8 cellular contexts compared by ENCODE assay signal in the genomic region with DNA sequence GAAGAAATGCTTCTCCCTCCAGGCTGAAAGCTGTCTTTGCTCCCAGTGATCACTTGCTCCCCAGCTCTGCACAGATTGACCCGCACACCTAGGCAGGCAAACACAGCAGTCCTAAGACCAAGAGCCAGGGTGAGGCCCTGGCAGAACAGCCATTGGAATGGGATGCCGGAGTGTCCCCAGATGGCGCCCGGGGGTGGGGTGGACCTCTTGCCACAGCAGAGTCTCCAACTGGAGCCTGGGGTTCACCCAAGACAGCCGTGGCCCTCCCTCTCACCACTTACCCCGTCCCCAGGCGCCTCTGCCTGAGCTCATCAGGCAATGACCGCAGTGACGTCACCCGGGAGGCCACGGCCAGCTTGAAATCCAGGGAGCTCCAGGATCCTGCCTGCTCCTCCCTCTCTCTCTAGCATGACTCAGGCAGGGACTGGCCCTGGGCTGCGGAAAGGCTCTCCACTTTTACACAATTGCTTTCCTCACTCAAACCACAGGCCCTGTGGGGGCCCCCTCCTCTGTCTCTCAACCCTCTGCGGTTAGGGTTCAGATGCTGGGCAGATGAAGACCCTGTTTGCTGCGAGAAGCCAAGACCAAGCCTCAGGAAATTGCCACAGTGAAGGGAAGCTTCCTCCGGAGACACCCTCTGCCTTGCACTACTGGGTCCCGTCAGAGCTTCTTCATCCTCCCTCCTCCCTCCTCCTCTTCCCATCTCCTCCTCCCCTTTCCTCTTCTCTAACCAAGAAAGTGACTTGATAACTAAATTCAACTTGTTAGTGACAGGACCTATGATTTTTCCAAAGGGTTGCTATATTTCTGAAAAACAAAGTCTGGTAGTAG. TPM values are rescaled to one million over a fixed set of nuclear protein-coding genes. Genes with fewer than 3 reads are reported as not detected.
DNase-seq lines count a peak whose midpoint lies in the region; ATAC-seq, FAIRE-seq and TF ChIP-seq lines count a peak whose summit lies in the region.

No MANE protein-coding gene starts in this region.

- peak overlapping the region; percentile 8 to 71 (median 48) for H3K27ac ChIP-seq in upper lobe of left lung

- TF ChIP-seq CTCF in osteocyte (IDR thresholded peaks at IDR 0.05) (no peak), upper lobe of left lung (IDR thresholded peaks at IDR 0.05) (no peak), GM10266 (IDR thresholded peaks at IDR 0.05; ENCODE audit: control insufficient read depth, insufficient read depth, low read depth, missing control alignments) (no peak)

- H3K4me3 Mint-ChIP-seq in activated naive CD4-positive, alpha-beta T cell treated with anti-CD3 and anti-CD28 coated beads, Interleukin-2, amount 50 U/mL, for 24 hours: peak overlapping the region; percentile 23
- H3K4me3 Mint-ChIP-seq in osteocyte (ENCODE audit: unreplicated experiment): peak overlapping the region; percentile 39

- H3K27me3 ChIP-seq in upper lobe of left lung: no peaks in the 10 kb centered on the region

- H3K4me3 ChIP-seq in upper lobe of left lung: no peak overlapping the region

- FAIRE-seq in RCC 7860 (lab: Jason Lieb, UNC): peak; percentile 91

- ATAC-seq in upper lobe of left lung (ENCODE audit: low FRiP score in 2 of 2) (peak; percentile 89 to 95), HG03571 (IDR thresholded peaks at IDR 0.05; ENCODE audit: unreplicated experiment) (no peak)

- H3K9me3 Mint-ChIP-seq in activated naive CD4-positive, alpha-beta T cell treated with anti-CD3 and anti-CD28 coated beads, Interleukin-2, amount 50 U/mL, for 24 hours: no peaks in the 10 kb centered on the region
- no peaks in the 10 kb centered on the region for H3K9me3 Mint-ChIP-seq in osteocyte (ENCODE audit: unreplicated experiment)

- WGBS in upper lobe of left lung, 2 donors: 16 to 31% methylated on average over 5 to 16 of the region's 16 CpGs

- TF ChIP-seq POLR2A in upper lobe of left lung (IDR thresholded peaks at IDR 0.05): no peak

- peak in 1 of 4 donors; percentile 31 for TF ChIP-seq EP300 in upper lobe of left lung (IDR thresholded peaks at IDR 0.05)

- H3K36me3 Mint-ChIP-seq in activated naive CD4-positive, alpha-beta T cell treated with anti-CD3 and anti-CD28 coated beads, Interleukin-2, amount 50 U/mL, for 24 hours: no peaks in the 10 kb centered on the region
- no peaks in the 10 kb centered on the region for H3K36me3 Mint-ChIP-seq in osteocyte (ENCODE audit: unreplicated experiment)

- peaks cover 12 to 18% (median 16%) of the 10 kb centered on the region in 4 donors for H3K4me1 ChIP-seq in upper lobe of left lung

- H3K9me3 ChIP-seq in upper lobe of left lung: no peaks in the 10 kb centered on the region

- H3K27ac Mint-ChIP-seq in activated naive CD4-positive, alpha-beta T cell treated with anti-CD3 and anti-CD28 coated beads, Interleukin-2, amount 50 U/mL, for 24 hours: no peak overlapping the region
- H3K27ac Mint-ChIP-seq in osteocyte (ENCODE audit: unreplicated experiment): peak overlapping the region; percentile 91

- peaks cover 9% of the 10 kb centered on the region for H3K4me1 Mint-ChIP-seq in activated naive CD4-positive, alpha-beta T cell treated with anti-CD3 and anti-CD28 coated beads, Interleukin-2, amount 50 U/mL, for 24 hours
- H3K4me1 Mint-ChIP-seq in osteocyte (ENCODE audit: unreplicated experiment): peaks cover 20% of the 10 kb centered on the region

- DNase-seq in H4 (ENCODE audit: low spot score) (peak; percentile 100), RCC 7860 (ENCODE audit: low spot score) (peak; percentile 99), glomerular endothelial cell (ENCODE audit: extremely low read depth, low read depth, low spot score) (peak; percentile 57), osteocyte (ENCODE audit: extremely low spot score, unreplicated experiment) (peak; percentile 96), upper lobe of left lung (peak; percentile 92 to 96), GM10266 (ENCODE audit: extremely low spot score) (no peak)

- H3K36me3 ChIP-seq in upper lobe of left lung: no peaks in the 10 kb centered on the region

- no peaks in the 10 kb centered on the region for H3K27me3 Mint-ChIP-seq in activated naive CD4-positive, alpha-beta T cell treated with anti-CD3 and anti-CD28 coated beads, Interleukin-2, amount 50 U/mL, for 24 hours
- H3K27me3 Mint-ChIP-seq in osteocyte (ENCODE audit: unreplicated experiment): peaks cover 10% of the 10 kb centered on the region

RNA-seq across cellular contexts. Expression of gene PTGES, which starts 24.3 kb away (rescaled TPM):
- 13.0 and 14.2 TPM in 2 replicates for total RNA-seq in H4 (2014; rRNA removed; shearing (Covaris generic))
- total RNA-seq in glomerular endothelial cell (1.1 TPM in 1 of 2 replicates, not detected in the other), osteocyte (0.83 and 0.94 TPM in 2 replicates), upper lobe of left lung (1 to 10 TPM in 5 of 6 donors, under 1 TPM in 1; 0.76 to 4.2 (median 2.5) TPM)

RNA-seq across cellular contexts. Expression of gene TOR1B, which starts 25.8 kb away (rescaled TPM):
- total RNA-seq in H4 (2014; rRNA removed; shearing (Covaris generic)): 45.5 and 57.7 TPM in 2 replicates
- total RNA-seq in glomerular endothelial cell (26.5 and 47.3 TPM in 2 replicates), osteocyte (32.1 and 32.7 TPM in 2 replicates), upper lobe of left lung (10 to 100 TPM; 13.0 to 37.4 (median 25.0) TPM)

RNA-seq across cellular contexts. Expression of gene TOR1A, which starts 46.8 kb away (rescaled TPM):
- 37.1 and 73.7 TPM in 2 replicates for total RNA-seq in H4 (2014; rRNA removed; shearing (Covaris generic))
- total RNA-seq in glomerular endothelial cell: 61.3 and 75.1 TPM in 2 replicates
- 46.1 and 51.3 TPM in 2 replicates for total RNA-seq in osteocyte
- 10 to 100 TPM; 15.6 to 56.5 (median 34.7) TPM for total RNA-seq in upper lobe of left lung

RNA-seq across cellular contexts. Expression of gene C9orf78, which starts 57.9 kb away (rescaled TPM):
- total RNA-seq in H4 (2014; rRNA removed; shearing (Covaris generic)): 52.7 and 58.8 TPM in 2 replicates
- 46.3 and 58.4 TPM in 2 replicates for total RNA-seq in glomerular endothelial cell
- 38.9 and 45.9 TPM in 2 replicates for total RNA-seq in osteocyte
- total RNA-seq in upper lobe of left lung: 10 to 100 TPM; 17.8 to 66.6 (median 36.5) TPM

RNA-seq across cellular contexts. Expression of gene USP20, which starts 58.1 kb away (rescaled TPM):
- total RNA-seq in H4 (2014; rRNA removed; shearing (Covaris generic)): 2.6 and 2.8 TPM in 2 replicates
- total RNA-seq in glomerular endothelial cell (19.9 and 23.7 TPM in 2 replicates), osteocyte (31.2 and 32.6 TPM in 2 replicates), upper lobe of left lung (10 to 100 TPM; 17.3 to 75.4 (median 26.2) TPM)
